ENCODE assay signal across 17 cellular contexts in the genomic region with DNA sequence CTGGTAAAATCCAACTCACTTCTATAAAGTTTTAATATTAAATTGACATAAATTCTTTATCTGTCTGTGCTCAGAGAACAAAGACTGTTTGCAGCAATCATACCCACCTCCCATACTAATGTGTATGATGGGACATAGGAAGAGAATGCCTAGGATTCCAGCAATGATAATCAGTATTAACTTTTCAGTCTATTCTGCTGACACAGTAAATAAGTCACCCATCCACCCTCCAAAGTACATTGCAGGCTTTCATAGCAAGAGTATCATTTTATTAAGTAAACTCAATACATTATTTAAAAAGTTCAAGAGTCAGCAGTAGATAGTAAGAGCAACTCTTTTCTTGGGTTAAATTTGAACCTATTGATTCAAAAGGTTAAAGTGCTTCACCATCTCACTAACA. TPM values are rescaled to one million over a fixed set of nuclear protein-coding genes. Genes with fewer than 3 reads are reported as not detected.
A peak's percentile ranks its signal among the peaks of the same experiment; 100 is the strongest.
DNase-seq lines count a peak whose midpoint lies in the region; ATAC-seq, FAIRE-seq and TF ChIP-seq lines count a peak whose summit lies in the region.
"Had no signal": no experiment of that assay in that cellular context is flagged by ENCODE, and none has a peak within 500 bp of the region (broad histone marks: within the 10 kb centered on the region; RNA-seq: fewer than 3 reads in every experiment).

No MANE protein-coding gene starts in this region.

- in situ Hi-C loops in K562 (cut with MboI): no loop called here

- 0 out of 3 replicates have a peak, but pooled peaks cover 4% of the 10 kb centered on the region for H3K4me1 ChIP-seq in A549
- H3K4me1 ChIP-seq in HEK293 (ENCODE audit: control insufficient read depth, insufficient read depth, low read length): no peaks in the 10 kb centered on the region
- H3K4me1 ChIP-seq in K562 (replicated peaks in 1 of 2; ENCODE audit: control insufficient read depth in 2 of 2, insufficient read depth in 2 of 2, low read length in 2 of 2): no peaks in the 10 kb centered on the region; a peak in 1 of 5 replicates

- TF ChIP-seq CTCF in A549 (IDR thresholded peaks at IDR 0.05): no peak
- TF ChIP-seq CTCF in HEK293 (tag by site-specific recombination; IDR thresholded peaks at IDR 0.05): no peak
- TF ChIP-seq CTCF in K562 (IDR thresholded peaks at IDR 0.05 in 2 of 3, conservative IDR thresholded peaks at IDR 0.05 in 1 of 3; ENCODE audit: insufficient read depth in 2 of 3, low read depth in 1 of 3, low read length in 3 of 3): no peak

- no peak overlapping the region for H2AFZ ChIP-seq in K562 (ENCODE audit: low read depth, low read length)
- H2AFZ ChIP-seq: GM23338 had no signal

- TF ChIP-seq RAD21 in A549 (conservative IDR thresholded peaks at IDR 0.05 in 1 of 2, IDR thresholded peaks at IDR 0.05 in 1 of 2) (no peak), K562 (CRISPR knock-in tag; conservative IDR thresholded peaks at IDR 0.05 in 1 of 2, IDR thresholded peaks at IDR 0.05 in 1 of 2) (no peak)

- H4K20me1 ChIP-seq in K562 (replicated peaks; ENCODE audit: control insufficient read depth, insufficient read depth, low read length): no peaks in the 10 kb centered on the region

- intact Hi-C loops in K562 (cut with micrococcal nuclease): no loop called here

- H3K4me2 ChIP-seq in A549 (no peak overlapping the region), K562 (ENCODE audit: insufficient read depth, low read length) (no peak overlapping the region)
- H3K4me2 ChIP-seq: GM23338 had no signal

- POLR2A ChIA-PET in A549 (lab: Yijun Ruan, JAX): interaction anchor here (3.0 kb wide), 1 partner anchor 9 kb away, joined by 12 read pairs; the partner anchor contains the start of gene RBM34
- POLR2A ChIA-PET in HEK293 (lab: Yijun Ruan, JAX): no interaction called here
- POLR2A ChIA-PET in K562 (lab: Yijun Ruan, JAX): interaction anchor here (1.0 to 2.1 kb wide), 3 partner anchors 9 to 22 kb away, joined by 4 to 6 read pairs (median 5); partner anchors contain the start of gene RBM34

- no peak overlapping the region for H3K4me3 ChIP-seq in A549
- H3K4me3 ChIP-seq in HEK293 (ENCODE audit: low read depth, low read length): no peak overlapping the region
- no peak overlapping the region for H3K4me3 ChIP-seq in SK-N-MC
- no peak overlapping the region for H3K4me3 ChIP-seq in K562
- H3K4me3 ChIP-seq: GM23338 had no signal

- no peak overlapping the region for H3K27ac ChIP-seq in A549
- no peak overlapping the region for H3K27ac ChIP-seq in HEK293 (ENCODE audit: extremely low read depth, low read depth, low read length)
- peak overlapping the region; percentile 66 for H3K27ac ChIP-seq in SK-N-MC
- H3K27ac ChIP-seq in K562 (ENCODE audit: extremely low read depth, low read depth, low read length): no peak overlapping the region

- no peak for TF ChIP-seq EP300 in A549 (IDR thresholded peaks at IDR 0.05)
- no peak for TF ChIP-seq EP300 in K562 (IDR thresholded peaks at IDR 0.05; ENCODE audit: low read length)

- CTCF ChIA-PET in A549 (lab: Yijun Ruan, JAX) (interaction anchor here (0.6 to 0.8 kb wide), 3 partner anchors 13 to 902 kb away, joined by 3 to 5 read pairs (median 5); no protein-coding TSS in a partner anchor), HEK293 (lab: Yijun Ruan, JAX) (interaction anchor here (1.3 kb wide), 1 partner anchor 265 kb away, joined by 4 read pairs; no protein-coding TSS in a partner anchor), K562 (lab: Yijun Ruan, JAX; ENCODE audit: low intra/inter-chr PET ratio) (no interaction called here)

- H3K79me2 ChIP-seq in K562 (ENCODE audit: control insufficient read depth, insufficient read depth, low read length): peaks cover 15% of the 10 kb centered on the region; the same call in 1 of the 3 replicates

- DNase-seq in A549 (ENCODE audit: low read depth in 1 of 2, low spot score in 1 of 2) (no peak), SK-N-MC (ENCODE audit: low read depth, low spot score) (no peak), K562 (ENCODE audit: extremely low read depth in 1 of 4, low spot score in 3 of 4) (no peak), NCI-H2196 (lab: John Stamatoyannopoulos, UW; ENCODE audit: unreplicated experiment) (no peak), HuH-7.5 (ENCODE audit: low spot score) (no peak)
- DNase-seq: 8988T; C1 segment of cervical spinal cord; CD4-positive, alpha-beta memory T cell; DMS53; DMS79 treated with DMSO at 0.1 percent for 48 hours; GF-D8; H9 had no signal

- no peaks in the 10 kb centered on the region for H3K27me3 ChIP-seq in K562 (ENCODE audit: control insufficient read depth in 2 of 2, insufficient read depth in 2 of 2, low read length in 2 of 2)

- no TSS peak for BruUV-seq in K562 (replicated peaks; lab: Mats Ljungman, UMichigan)

- no peaks in the 10 kb centered on the region for H3K9me3 ChIP-seq in A549
- H3K9me3 ChIP-seq in HEK293 (ENCODE audit: control insufficient read depth, insufficient read depth, low read depth, low read length): no peaks in the 10 kb centered on the region
- H3K9me3 ChIP-seq in SK-N-MC (ENCODE audit: low read depth, low read length): no peaks in the 10 kb centered on the region
- H3K9me3 ChIP-seq in K562 (replicated peaks; ENCODE audit: control insufficient read depth, insufficient read depth, low read depth, low read length): no peaks in the 10 kb centered on the region

- TF ChIP-seq POLR2A in A549 (IDR thresholded peaks at IDR 0.05; ENCODE audit: low read length) (no peak), K562 (conservative IDR thresholded peaks at IDR 0.05) (no peak)

- H3K9ac ChIP-seq in SK-N-MC (ENCODE audit: insufficient read length) (no peak overlapping the region), K562 (ENCODE audit: insufficient read depth in 1 of 2, low read depth in 2 of 2, low read length in 2 of 2) (no peak overlapping the region)

- ATAC-seq in A549: no peak
- ATAC-seq in K562: no peak
- ATAC-seq in HG02571 (IDR thresholded peaks at IDR 0.05; ENCODE audit: unreplicated experiment): no peak
- ATAC-seq: GM23338 had no signal

- H3K36me3 ChIP-seq in HEK293 (ENCODE audit: control insufficient read depth in 2 of 2, insufficient read depth in 1 of 2, low read length in 2 of 2) (peaks cover 89 to 90% of the 10 kb centered on the region in 2 experiments), SK-N-MC (ENCODE audit: insufficient read depth, low read length) (peaks cover 86% of the 10 kb centered on the region), K562 (ENCODE audit: control insufficient read depth, insufficient read depth, low read length) (peaks cover 91% of the 10 kb centered on the region)

- no peaks in the 10 kb centered on the region for H3K9me1 ChIP-seq in K562 (ENCODE audit: control insufficient read depth, insufficient read depth, low read length)

- FAIRE-seq in A549 (lab: Jason Lieb, UNC) (no peak), K562 (lab: Jason Lieb, UNC) (no peak)
- FAIRE-seq: GM12891, GM18507 had no signal

RNA-seq across cellular contexts. Expression of gene RBM34, which starts 8.8 kb away (rescaled TPM):
- polyA plus RNA-seq in A549 (2011; rRNA removed) (43.9 and 67.8 TPM in 2 replicates), A549 (2017; fragmentation: RNase III; extraction: RNeasy Plus Mini Kit Qiagen cat#74134 plus additional on column Dnase treatment) (81.8 to 89.9 TPM (median 86.5 TPM) in 3 replicates), K562 (2011; rRNA removed) (57.7 and 64.0 TPM in 2 replicates), K562 (2014; fragmentation: Illumina TruSeq; extraction: Trizol) (145 and 178 TPM in 2 replicates), K562 (2014; fragmentation: Nextera tagmentation; extraction: Ambion mirVana) (100 to 1,000 TPM; 116 to 141 TPM), K562 (2014; rRNA removed) (99.9 and 124 TPM in 2 replicates)
- 26.3 and 31.5 TPM in 2 replicates for polyA plus RNA-seq in A549 (2012; cell fraction: cytosol; rRNA removed)
- 17.1 and 18.0 TPM in 2 replicates for polyA plus RNA-seq in A549 (2012; cell fraction: nucleus; rRNA removed)
- 20.2 and 29.0 TPM in 2 replicates for polyA minus RNA-seq in A549 (2011; rRNA and poly(A)+ RNA removed)
- 85.0 and 159 TPM in 2 replicates for total RNA-seq in K562 (2011; cell fraction: chromatin; rRNA removed; ENCODE audit: low replicate concordance)
- total RNA-seq in K562 (2011; cell fraction: nucleolus; rRNA removed): 54.9 and 55.4 TPM in 2 replicates
- 63.6 and 66.9 TPM in 2 replicates for total RNA-seq in K562 (2011; cell fraction: nucleoplasm; rRNA removed)
- total RNA-seq in K562 (2014; rRNA removed) (96.6 and 98.2 TPM in 2 replicates), K562 (2014; rRNA removed; fragmentation: Illumina TruSeq; extraction: Trizol) (135 and 160 TPM in 2 replicates), K562 (2015; rRNA removed; fragmentation: Illumina TruSeq; extraction: Trizol) (154 and 162 TPM in 2 replicates), K562 (2021) (116 and 118 TPM in 2 replicates)
- polyA plus RNA-seq in K562 (2011; cell fraction: cytosol; rRNA removed): 24.3 and 29.9 TPM in 2 replicates
- 26.5 and 31.5 TPM in 2 replicates for polyA plus RNA-seq in K562 (2011; cell fraction: nucleus; rRNA removed)
- polyA plus RNA-seq in K562 (2012): 146 and 159 TPM in 2 replicates
- polyA minus RNA-seq in K562 (2011; rRNA and poly(A)+ RNA removed): 26.5 and 35.5 TPM in 2 replicates
- polyA minus RNA-seq in K562 (2011; cell fraction: cytosol; rRNA and poly(A)+ RNA removed): 15.4 and 17.8 TPM in 2 replicates
- 34.7 and 56.6 TPM in 2 replicates for polyA minus RNA-seq in K562 (2011; cell fraction: nucleus; rRNA and poly(A)+ RNA removed)

RNA-seq across cellular contexts. Expression of gene TOMM20, which starts 23.6 kb away (rescaled TPM):
- 118 and 122 TPM in 2 replicates for polyA plus RNA-seq in A549 (2011; rRNA removed)
- polyA plus RNA-seq in A549 (2012; cell fraction: cytosol; rRNA removed): 51.7 and 54.5 TPM in 2 replicates
- 15.8 and 18.1 TPM in 2 replicates for polyA plus RNA-seq in A549 (2012; cell fraction: nucleus; rRNA removed)
- polyA plus RNA-seq in A549 (2017; fragmentation: RNase III; extraction: RNeasy Plus Mini Kit Qiagen cat#74134 plus additional on column Dnase treatment): 106 to 113 TPM (median 112 TPM) in 3 replicates
- 27.0 and 34.3 TPM in 2 replicates for polyA minus RNA-seq in A549 (2011; rRNA and poly(A)+ RNA removed)
- total RNA-seq in K562 (2011; cell fraction: chromatin; rRNA removed; ENCODE audit: low replicate concordance): 63.5 and 133 TPM in 2 replicates
- 96.9 and 106 TPM in 2 replicates for total RNA-seq in K562 (2011; cell fraction: nucleolus; rRNA removed)
- total RNA-seq in K562 (2011; cell fraction: nucleoplasm; rRNA removed): 165 and 259 TPM in 2 replicates
- total RNA-seq in K562 (2014; rRNA removed): 136 and 154 TPM in 2 replicates
- total RNA-seq in K562 (2014; rRNA removed; fragmentation: Illumina TruSeq; extraction: Trizol): 165 and 211 TPM in 2 replicates
- total RNA-seq in K562 (2015; rRNA removed; fragmentation: Illumina TruSeq; extraction: Trizol): 124 and 131 TPM in 2 replicates
- 222 and 252 TPM in 2 replicates for total RNA-seq in K562 (2021)
- polyA plus RNA-seq in K562 (2011; rRNA removed): 334 and 469 TPM in 2 replicates
- polyA plus RNA-seq in K562 (2011; cell fraction: cytosol; rRNA removed): 47.6 and 124 TPM in 2 replicates
- polyA plus RNA-seq in K562 (2011; cell fraction: nucleus; rRNA removed): 46.1 and 107 TPM in 2 replicates
- polyA plus RNA-seq in K562 (2012): 197 and 293 TPM in 2 replicates
- polyA plus RNA-seq in K562 (2014; fragmentation: Illumina TruSeq; extraction: Trizol): 231 and 254 TPM in 2 replicates
- polyA plus RNA-seq in K562 (2014; fragmentation: Nextera tagmentation; extraction: Ambion mirVana): 100 to 1,000 TPM in 1 of 2 experiments, 10 to 100 TPM in 1; 70.6 to 102 TPM
- 159 and 165 TPM in 2 replicates for polyA plus RNA-seq in K562 (2014; rRNA removed)
- polyA minus RNA-seq in K562 (2011; rRNA and poly(A)+ RNA removed): 154 and 231 TPM in 2 replicates
- 110 and 119 TPM in 2 replicates for polyA minus RNA-seq in K562 (2011; cell fraction: cytosol; rRNA and poly(A)+ RNA removed)
- 35.9 and 64.5 TPM in 2 replicates for polyA minus RNA-seq in K562 (2011; cell fraction: nucleus; rRNA and poly(A)+ RNA removed)
